15 cellular contexts compared by ENCODE assay signal in the genomic region with DNA sequence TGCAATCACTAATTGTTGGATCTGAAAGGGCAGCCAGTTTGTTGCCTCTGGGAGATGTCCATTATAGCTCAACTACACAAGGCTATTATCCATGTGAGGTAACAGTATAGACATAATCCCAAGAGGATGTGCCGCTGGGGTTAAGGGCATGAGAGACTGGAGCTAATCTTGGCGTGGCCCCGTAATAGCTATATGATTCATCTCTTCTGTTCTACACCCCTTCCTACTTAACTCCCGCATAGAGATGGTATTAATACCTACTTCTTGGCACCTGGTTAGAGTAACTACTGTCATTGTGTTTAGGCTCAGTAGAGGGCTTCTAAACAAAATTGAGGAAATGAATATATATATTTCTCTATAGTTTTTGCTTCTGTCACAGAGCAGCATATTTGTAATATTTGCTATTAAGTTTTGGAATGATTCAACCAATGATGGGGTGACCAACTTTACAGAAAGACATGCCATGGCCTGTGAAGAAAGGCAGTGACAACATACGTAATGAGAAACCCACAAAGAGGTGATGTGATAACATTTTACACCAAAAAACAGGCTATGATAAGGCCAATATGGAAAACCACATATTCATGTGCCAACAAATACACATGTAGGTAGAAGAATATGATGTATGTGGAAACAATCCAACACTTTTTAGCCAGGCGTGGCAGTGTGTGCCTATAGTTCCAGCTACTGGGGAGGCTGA.
"Had no signal": no experiment of that assay in that cellular context is flagged by ENCODE, and none has a peak within 500 bp of the region (broad histone marks: within the 10 kb centered on the region; RNA-seq: fewer than 3 reads in every experiment).

No MANE protein-coding gene starts in this region.

- DNase-seq: colonic mucosa; dermis blood vessel endothelial cell; erythroblast; heart left ventricle; hippocampal formation; kidney glomerular epithelial cell; mucosa of descending colon; natural killer cell; nucleus accumbens; stimulated activated CD4-positive, alpha-beta T cell treated with anti-CD3 and anti-CD28 coated beads, Interleukin-12 subunit alpha, Interleukin-12 subunit beta, amount 100 ng/mL, for 4 hours; stimulated activated naive CD4-positive, alpha-beta T cell; stomach; substantia nigra; transverse colon had no signal

- ATAC-seq: heart left ventricle, mucosa of descending colon, natural killer cell, sciatic nerve had no signal
